Comparison of ENCODE assay signal across 1 cellular context in the genomic region with DNA sequence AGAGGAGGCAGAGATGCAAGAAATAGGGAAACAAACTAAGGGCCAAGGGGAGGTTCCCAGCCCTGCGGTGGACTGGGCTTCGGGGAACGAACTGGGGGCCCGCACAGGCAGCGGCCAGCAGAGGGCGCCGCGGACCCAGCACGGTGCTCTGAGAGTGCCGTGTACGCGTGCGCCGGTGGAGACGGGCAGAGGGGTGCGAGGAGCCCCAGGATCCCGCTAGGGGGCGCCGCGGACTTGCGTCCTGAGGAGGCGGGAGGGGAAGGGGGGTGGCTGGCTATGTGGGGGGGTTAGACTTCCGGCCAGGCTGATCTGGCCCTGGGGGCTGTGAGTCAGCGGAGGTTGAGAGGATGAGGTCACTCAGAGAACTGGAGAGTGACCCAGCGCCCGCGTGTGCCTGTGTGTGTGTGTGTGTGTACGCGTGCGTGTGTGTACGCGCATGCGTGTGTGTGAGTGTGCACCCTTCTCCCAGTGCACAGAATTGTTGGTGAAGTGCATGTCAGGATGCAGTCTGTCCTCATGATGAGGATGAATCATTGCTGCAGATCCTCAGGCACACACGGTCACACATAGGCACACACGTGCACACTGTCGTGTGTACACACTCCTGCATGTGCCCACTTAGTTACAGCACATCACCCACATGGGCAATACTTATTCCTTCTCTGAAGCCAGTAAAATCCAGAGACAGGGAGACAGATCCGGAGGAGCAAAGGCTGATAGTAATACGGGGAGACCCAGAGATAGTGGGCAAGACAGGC.
A peak's percentile ranks its signal among the peaks of the same experiment; 100 is the strongest.
TF ChIP-seq lines count a peak whose summit lies in the region.

No MANE protein-coding gene starts in this region.

TF ChIP-seq in K562, 482 proteins besides CTCF, POLR2A, EP300 and RAD21 (continued from another document and continues in another):
- TF ChIP-seq, protein P1, sequence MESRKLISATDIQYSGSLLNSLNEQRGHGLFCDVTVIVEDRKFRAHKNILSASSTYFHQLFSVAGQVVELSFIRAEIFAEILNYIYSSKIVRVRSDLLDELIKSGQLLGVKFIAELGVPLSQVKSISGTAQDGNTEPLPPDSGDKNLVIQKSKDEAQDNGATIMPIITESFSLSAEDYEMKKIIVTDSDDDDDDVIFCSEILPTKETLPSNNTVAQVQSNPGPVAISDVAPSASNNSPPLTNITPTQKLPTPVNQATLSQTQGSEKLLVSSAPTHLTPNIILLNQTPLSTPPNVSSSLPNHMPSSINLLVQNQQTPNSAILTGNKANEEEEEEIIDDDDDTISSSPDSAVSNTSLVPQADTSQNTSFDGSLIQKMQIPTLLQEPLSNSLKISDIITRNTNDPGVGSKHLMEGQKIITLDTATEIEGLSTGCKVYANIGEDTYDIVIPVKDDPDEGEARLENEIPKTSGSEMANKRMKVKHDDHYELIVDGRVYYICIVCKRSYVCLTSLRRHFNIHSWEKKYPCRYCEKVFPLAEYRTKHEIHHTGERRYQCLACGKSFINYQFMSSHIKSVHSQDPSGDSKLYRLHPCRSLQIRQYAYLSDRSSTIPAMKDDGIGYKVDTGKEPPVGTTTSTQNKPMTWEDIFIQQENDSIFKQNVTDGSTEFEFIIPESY (CRISPR knock-in tag; IDR thresholded peaks at IDR 0.05) = peak; percentile 85
- TF ChIP-seq TRIM24 (IDR thresholded peaks at IDR 0.05) (peak; percentile 18 to 34; a peak in 1 of 4 replicates), MTA2 (IDR thresholded peaks at IDR 0.05; ENCODE audit: low read depth) (no peak), FUS (optimal IDR thresholded peaks at IDR 0.05; ENCODE audit: low read depth, low read length) (no peak), ZNF133 (CRISPR knock-in tag; IDR thresholded peaks at IDR 0.05) (no peak), ZNF551 (CRISPR knock-in tag; IDR thresholded peaks at IDR 0.05) (no peak), CHD1 (IDR thresholded peaks at IDR 0.05; ENCODE audit: low read length) (peak; percentile 93), NFATC3 (IDR thresholded peaks at IDR 0.05) (0 out of 2 replicates have a peak, but pooled peaks have one; percentile 7), GTF2A2 (tag; IDR thresholded peaks at IDR 0.05) (no peak), SP2 (IDR thresholded peaks at IDR 0.05; ENCODE audit: extremely low read depth, low read depth, low read length, poor library complexity, severe bottlenecking) (peak; percentile 6), NR2C2 (CRISPR knock-in tag; IDR thresholded peaks at IDR 0.05) (peak; percentile 80; the same call in 1 of the 2 replicates), NR2C2 (tag; IDR thresholded peaks at IDR 0.05) (peak; percentile 45; the same call in 1 of the 2 replicates), SMAD1 (IDR thresholded peaks at IDR 0.05; ENCODE audit: low read depth, low read length, partially characterized antibody) (peak; percentile 73), GTF2E2 (tag; IDR thresholded peaks at IDR 0.05) (no peak), RB1 (IDR thresholded peaks at IDR 0.05; ENCODE audit: low read depth) (peak; percentile 96), ZC3H8 (IDR thresholded peaks at IDR 0.05) (no peak), ZNF507 (tag; conservative IDR thresholded peaks at IDR 0.05) (no peak), SUPT5H (IDR thresholded peaks at IDR 0.05) (peak; percentile 94), KLF10 (CRISPR knock-in tag; IDR thresholded peaks at IDR 0.05) (peak; percentile 70; the same call in 1 of the 2 replicates), CC2D1A (IDR thresholded peaks at IDR 0.05) (no peak), ZBTB1 (CRISPR knock-in tag; IDR thresholded peaks at IDR 0.05; ENCODE audit: borderline replicate concordance, low read depth) (no peak; the same call in 1 of the 2 replicates), ZNF696 (CRISPR knock-in tag; conservative IDR thresholded peaks at IDR 0.05) (no peak), NFIX (CRISPR knock-in tag; IDR thresholded peaks at IDR 0.05; ENCODE audit: low read depth) (no peak), RBM25 (IDR thresholded peaks at IDR 0.05; ENCODE audit: low read depth, low read length, severe bottlenecking) (no peak), MAFG (tag; conservative IDR thresholded peaks at IDR 0.05) (peak; percentile 42), CXXC5 (CRISPR knock-in tag; IDR thresholded peaks at IDR 0.05) (peak; percentile 82), PHB (CRISPR knock-in tag; IDR thresholded peaks at IDR 0.05) (0 out of 2 replicates have a peak, but pooled peaks have one; percentile 70), HDAC2 (IDR thresholded peaks at IDR 0.05) (peak; percentile 57; the same call in 1 of the 2 replicates), ZFP30 (CRISPR knock-in tag; IDR thresholded peaks at IDR 0.05; ENCODE audit: borderline replicate concordance) (no peak), C11orf30 (IDR thresholded peaks at IDR 0.05; ENCODE audit: low read depth) (peak; percentile 85), GATAD2A (IDR thresholded peaks at IDR 0.05) (no peak)
- TF ChIP-seq, protein P2, sequence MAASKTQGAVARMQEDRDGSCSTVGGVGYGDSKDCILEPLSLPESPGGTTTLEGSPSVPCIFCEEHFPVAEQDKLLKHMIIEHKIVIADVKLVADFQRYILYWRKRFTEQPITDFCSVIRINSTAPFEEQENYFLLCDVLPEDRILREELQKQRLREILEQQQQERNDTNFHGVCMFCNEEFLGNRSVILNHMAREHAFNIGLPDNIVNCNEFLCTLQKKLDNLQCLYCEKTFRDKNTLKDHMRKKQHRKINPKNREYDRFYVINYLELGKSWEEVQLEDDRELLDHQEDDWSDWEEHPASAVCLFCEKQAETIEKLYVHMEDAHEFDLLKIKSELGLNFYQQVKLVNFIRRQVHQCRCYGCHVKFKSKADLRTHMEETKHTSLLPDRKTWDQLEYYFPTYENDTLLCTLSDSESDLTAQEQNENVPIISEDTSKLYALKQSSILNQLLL (CRISPR knock-in tag; IDR thresholded peaks at IDR 0.05; ENCODE audit: borderline replicate concordance) = no peak
- TF ChIP-seq, protein P3, sequence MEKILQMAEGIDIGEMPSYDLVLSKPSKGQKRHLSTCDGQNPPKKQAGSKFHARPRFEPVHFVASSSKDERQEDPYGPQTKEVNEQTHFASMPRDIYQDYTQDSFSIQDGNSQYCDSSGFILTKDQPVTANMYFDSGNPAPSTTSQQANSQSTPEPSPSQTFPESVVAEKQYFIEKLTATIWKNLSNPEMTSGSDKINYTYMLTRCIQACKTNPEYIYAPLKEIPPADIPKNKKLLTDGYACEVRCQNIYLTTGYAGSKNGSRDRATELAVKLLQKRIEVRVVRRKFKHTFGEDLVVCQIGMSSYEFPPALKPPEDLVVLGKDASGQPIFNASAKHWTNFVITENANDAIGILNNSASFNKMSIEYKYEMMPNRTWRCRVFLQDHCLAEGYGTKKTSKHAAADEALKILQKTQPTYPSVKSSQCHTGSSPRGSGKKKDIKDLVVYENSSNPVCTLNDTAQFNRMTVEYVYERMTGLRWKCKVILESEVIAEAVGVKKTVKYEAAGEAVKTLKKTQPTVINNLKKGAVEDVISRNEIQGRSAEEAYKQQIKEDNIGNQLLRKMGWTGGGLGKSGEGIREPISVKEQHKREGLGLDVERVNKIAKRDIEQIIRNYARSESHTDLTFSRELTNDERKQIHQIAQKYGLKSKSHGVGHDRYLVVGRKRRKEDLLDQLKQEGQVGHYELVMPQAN (IDR thresholded peaks at IDR 0.05; ENCODE audit: borderline replicate concordance) = peak; percentile 83
- TF ChIP-seq, protein P4, sequence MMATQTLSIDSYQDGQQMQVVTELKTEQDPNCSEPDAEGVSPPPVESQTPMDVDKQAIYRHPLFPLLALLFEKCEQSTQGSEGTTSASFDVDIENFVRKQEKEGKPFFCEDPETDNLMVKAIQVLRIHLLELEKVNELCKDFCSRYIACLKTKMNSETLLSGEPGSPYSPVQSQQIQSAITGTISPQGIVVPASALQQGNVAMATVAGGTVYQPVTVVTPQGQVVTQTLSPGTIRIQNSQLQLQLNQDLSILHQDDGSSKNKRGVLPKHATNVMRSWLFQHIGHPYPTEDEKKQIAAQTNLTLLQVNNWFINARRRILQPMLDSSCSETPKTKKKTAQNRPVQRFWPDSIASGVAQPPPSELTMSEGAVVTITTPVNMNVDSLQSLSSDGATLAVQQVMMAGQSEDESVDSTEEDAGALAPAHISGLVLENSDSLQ (IDR thresholded peaks at IDR 0.05) = peak; percentile 64
- TF ChIP-seq, protein P5, sequence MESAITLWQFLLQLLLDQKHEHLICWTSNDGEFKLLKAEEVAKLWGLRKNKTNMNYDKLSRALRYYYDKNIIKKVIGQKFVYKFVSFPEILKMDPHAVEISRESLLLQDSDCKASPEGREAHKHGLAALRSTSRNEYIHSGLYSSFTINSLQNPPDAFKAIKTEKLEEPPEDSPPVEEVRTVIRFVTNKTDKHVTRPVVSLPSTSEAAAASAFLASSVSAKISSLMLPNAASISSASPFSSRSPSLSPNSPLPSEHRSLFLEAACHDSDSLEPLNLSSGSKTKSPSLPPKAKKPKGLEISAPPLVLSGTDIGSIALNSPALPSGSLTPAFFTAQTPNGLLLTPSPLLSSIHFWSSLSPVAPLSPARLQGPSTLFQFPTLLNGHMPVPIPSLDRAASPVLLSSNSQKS (CRISPR knock-in tag; IDR thresholded peaks at IDR 0.05) = no peak
- TF ChIP-seq, protein P6, sequence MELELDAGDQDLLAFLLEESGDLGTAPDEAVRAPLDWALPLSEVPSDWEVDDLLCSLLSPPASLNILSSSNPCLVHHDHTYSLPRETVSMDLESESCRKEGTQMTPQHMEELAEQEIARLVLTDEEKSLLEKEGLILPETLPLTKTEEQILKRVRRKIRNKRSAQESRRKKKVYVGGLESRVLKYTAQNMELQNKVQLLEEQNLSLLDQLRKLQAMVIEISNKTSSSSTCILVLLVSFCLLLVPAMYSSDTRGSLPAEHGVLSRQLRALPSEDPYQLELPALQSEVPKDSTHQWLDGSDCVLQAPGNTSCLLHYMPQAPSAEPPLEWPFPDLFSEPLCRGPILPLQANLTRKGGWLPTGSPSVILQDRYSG (tag; conservative IDR thresholded peaks at IDR 0.05; ENCODE audit: low read depth) = peak; percentile 68; the same call in 1 of the 2 replicates
- TF ChIP-seq, protein P7, sequence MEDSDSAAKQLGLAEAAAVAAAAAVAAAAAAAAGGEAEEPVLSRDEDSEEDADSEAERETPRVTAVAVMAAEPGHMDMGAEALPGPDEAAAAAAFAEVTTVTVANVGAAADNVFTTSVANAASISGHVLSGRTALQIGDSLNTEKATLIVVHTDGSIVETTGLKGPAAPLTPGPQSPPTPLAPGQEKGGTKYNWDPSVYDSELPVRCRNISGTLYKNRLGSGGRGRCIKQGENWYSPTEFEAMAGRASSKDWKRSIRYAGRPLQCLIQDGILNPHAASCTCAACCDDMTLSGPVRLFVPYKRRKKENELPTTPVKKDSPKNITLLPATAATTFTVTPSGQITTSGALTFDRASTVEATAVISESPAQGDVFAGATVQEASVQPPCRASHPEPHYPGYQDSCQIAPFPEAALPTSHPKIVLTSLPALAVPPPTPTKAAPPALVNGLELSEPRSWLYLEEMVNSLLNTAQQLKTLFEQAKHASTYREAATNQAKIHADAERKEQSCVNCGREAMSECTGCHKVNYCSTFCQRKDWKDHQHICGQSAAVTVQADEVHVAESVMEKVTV (CRISPR knock-in tag; IDR thresholded peaks at IDR 0.05) = peak; percentile 84
- TF ChIP-seq, protein P8, sequence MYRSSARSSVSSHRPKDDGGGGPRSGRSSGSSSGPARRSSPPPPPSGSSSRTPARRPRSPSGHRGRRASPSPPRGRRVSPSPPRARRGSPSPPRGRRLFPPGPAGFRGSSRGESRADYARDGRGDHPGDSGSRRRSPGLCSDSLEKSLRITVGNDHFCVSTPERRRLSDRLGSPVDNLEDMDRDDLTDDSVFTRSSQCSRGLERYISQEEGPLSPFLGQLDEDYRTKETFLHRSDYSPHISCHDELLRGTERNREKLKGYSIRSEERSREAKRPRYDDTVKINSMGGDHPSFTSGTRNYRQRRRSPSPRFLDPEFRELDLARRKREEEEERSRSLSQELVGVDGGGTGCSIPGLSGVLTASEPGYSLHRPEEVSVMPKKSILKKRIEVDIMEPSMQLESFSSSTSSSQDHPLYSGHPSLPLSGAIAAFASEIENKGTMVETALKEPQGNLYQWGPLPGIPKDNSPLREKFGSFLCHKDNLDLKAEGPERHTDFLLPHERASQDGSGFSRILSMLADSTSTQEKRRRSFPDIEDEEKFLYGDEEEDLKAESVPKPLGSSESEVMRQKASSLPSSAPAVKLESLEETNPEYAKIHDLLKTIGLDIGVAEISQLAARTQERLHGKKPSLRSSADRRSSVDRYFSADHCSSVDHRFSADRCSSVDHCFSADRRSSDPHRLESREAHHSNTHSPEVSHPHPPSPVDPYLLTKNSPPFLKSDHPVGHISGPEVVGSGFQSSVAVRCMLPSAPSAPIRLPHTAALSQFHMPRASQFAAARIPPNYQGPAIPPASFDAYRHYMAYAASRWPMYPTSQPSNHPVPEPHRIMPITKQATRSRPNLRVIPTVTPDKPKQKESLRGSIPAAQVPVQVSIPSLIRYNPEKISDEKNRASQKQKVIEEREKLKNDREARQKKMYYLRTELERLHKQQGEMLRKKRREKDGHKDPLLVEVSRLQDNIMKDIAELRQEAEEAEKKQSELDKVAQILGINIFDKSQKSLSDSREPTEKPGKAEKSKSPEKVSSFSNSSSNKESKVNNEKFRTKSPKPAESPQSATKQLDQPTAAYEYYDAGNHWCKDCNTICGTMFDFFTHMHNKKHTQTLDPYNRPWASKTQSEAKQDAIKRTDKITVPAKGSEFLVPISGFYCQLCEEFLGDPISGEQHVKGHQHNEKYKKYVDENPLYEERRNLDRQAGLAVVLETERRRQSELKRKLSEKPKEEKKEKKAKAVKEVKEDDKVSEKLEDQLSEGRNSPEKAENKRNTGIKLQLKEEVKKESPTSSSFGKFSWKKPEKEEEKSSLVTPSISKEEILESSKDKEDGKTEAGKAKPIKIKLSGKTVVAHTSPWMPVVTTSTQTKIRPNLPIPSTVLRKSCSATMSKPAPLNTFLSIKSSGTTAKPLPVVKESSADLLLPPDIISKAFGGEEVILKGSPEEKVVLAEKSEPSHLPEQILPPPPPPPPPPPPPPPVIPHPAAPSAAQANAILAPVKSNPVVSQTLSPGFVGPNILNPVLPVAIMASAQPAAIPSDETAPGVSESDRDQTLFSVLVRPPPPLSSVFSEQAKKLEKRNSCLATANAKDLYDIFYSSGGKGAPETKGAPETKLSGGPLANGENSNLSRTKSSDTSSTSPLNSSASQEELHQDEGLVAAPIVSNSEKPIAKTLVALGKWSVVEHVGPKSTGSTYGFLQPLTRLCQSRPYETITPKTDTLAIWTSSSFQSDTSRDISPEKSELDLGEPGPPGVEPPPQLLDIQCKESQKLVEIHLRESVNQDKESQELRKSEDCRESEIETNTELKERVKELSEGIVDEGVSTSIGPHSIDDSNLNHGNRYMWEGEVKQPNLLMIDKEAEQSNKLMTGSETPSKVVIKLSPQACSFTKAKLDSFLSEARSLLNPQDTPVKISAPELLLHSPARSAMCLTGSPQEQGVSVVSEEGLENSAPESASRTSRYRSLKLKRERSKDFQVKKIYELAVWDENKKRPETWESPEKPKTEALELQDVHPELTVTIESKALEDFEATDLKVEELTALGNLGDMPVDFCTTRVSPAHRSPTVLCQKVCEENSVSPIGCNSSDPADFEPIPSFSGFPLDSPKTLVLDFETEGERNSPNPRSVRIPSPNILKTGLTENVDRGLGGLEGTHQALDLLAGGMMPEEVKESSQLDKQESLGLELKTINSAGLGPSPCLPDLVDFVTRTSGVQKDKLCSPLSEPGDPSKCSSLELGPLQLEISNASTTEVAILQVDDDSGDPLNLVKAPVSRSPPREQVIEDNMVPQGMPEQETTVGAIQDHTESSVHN (IDR thresholded peaks at IDR 0.05; ENCODE audit: borderline replicate concordance in 1 of 2, low read depth in 1 of 2) = peak in 1 of 2 experiments; percentile 91; a peak in 2 of 4 replicates
